1 cellular context compared by ENCODE assay signal in the genomic region with DNA sequence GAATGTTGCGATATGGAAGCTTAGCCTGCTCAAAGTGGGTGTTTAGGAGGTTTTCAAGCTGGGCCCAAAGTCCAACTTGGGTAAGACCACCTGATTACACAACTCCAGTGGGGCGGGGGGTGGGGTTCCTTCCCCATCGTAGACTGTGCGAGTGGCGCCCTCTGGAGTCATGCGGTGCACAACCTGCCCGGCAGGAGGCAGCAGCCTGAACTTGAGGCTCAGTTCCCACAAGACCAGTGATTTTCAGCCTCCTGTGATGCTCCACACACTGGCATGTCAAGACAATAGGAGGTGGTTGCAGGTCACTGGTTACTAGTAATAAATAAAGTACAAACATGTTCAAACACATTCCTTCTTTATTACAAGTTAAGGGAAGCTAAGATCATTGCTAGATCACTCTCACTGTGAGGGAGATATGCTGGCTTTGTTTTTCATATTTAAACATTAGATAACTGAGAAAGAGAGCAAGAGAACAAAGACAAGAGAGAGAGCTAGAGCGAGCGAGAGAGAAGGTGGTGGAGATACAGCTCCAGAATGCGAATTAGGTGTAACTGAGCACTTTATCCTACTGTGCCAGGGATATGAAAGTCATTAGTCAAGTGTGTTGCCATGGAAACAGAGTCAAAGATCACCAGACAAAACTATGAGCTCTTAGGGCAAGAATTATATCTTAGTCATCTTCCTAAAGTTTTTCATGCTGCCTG.
TF ChIP-seq lines count a peak whose summit lies in the region.

No MANE protein-coding gene starts in this region.

TF ChIP-seq in H1, 55 proteins besides CTCF, POLR2A, EP300 and RAD21 (continued from another document):
- TF ChIP-seq, protein P1, sequence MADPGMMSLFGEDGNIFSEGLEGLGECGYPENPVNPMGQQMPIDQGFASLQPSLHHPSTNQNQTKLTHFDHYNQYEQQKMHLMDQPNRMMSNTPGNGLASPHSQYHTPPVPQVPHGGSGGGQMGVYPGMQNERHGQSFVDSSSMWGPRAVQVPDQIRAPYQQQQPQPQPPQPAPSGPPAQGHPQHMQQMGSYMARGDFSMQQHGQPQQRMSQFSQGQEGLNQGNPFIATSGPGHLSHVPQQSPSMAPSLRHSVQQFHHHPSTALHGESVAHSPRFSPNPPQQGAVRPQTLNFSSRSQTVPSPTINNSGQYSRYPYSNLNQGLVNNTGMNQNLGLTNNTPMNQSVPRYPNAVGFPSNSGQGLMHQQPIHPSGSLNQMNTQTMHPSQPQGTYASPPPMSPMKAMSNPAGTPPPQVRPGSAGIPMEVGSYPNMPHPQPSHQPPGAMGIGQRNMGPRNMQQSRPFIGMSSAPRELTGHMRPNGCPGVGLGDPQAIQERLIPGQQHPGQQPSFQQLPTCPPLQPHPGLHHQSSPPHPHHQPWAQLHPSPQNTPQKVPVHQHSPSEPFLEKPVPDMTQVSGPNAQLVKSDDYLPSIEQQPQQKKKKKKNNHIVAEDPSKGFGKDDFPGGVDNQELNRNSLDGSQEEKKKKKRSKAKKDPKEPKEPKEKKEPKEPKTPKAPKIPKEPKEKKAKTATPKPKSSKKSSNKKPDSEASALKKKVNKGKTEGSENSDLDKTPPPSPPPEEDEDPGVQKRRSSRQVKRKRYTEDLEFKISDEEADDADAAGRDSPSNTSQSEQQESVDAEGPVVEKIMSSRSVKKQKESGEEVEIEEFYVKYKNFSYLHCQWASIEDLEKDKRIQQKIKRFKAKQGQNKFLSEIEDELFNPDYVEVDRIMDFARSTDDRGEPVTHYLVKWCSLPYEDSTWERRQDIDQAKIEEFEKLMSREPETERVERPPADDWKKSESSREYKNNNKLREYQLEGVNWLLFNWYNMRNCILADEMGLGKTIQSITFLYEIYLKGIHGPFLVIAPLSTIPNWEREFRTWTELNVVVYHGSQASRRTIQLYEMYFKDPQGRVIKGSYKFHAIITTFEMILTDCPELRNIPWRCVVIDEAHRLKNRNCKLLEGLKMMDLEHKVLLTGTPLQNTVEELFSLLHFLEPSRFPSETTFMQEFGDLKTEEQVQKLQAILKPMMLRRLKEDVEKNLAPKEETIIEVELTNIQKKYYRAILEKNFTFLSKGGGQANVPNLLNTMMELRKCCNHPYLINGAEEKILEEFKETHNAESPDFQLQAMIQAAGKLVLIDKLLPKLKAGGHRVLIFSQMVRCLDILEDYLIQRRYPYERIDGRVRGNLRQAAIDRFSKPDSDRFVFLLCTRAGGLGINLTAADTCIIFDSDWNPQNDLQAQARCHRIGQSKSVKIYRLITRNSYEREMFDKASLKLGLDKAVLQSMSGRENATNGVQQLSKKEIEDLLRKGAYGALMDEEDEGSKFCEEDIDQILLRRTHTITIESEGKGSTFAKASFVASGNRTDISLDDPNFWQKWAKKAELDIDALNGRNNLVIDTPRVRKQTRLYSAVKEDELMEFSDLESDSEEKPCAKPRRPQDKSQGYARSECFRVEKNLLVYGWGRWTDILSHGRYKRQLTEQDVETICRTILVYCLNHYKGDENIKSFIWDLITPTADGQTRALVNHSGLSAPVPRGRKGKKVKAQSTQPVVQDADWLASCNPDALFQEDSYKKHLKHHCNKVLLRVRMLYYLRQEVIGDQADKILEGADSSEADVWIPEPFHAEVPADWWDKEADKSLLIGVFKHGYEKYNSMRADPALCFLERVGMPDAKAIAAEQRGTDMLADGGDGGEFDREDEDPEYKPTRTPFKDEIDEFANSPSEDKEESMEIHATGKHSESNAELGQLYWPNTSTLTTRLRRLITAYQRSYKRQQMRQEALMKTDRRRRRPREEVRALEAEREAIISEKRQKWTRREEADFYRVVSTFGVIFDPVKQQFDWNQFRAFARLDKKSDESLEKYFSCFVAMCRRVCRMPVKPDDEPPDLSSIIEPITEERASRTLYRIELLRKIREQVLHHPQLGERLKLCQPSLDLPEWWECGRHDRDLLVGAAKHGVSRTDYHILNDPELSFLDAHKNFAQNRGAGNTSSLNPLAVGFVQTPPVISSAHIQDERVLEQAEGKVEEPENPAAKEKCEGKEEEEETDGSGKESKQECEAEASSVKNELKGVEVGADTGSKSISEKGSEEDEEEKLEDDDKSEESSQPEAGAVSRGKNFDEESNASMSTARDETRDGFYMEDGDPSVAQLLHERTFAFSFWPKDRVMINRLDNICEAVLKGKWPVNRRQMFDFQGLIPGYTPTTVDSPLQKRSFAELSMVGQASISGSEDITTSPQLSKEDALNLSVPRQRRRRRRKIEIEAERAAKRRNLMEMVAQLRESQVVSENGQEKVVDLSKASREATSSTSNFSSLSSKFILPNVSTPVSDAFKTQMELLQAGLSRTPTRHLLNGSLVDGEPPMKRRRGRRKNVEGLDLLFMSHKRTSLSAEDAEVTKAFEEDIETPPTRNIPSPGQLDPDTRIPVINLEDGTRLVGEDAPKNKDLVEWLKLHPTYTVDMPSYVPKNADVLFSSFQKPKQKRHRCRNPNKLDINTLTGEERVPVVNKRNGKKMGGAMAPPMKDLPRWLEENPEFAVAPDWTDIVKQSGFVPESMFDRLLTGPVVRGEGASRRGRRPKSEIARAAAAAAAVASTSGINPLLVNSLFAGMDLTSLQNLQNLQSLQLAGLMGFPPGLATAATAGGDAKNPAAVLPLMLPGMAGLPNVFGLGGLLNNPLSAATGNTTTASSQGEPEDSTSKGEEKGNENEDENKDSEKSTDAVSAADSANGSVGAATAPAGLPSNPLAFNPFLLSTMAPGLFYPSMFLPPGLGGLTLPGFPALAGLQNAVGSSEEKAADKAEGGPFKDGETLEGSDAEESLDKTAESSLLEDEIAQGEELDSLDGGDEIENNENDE (IDR thresholded peaks at IDR 0.05; ENCODE audit: insufficient replicate concordance, low read length): no peak
- TF ChIP-seq, protein P2, sequence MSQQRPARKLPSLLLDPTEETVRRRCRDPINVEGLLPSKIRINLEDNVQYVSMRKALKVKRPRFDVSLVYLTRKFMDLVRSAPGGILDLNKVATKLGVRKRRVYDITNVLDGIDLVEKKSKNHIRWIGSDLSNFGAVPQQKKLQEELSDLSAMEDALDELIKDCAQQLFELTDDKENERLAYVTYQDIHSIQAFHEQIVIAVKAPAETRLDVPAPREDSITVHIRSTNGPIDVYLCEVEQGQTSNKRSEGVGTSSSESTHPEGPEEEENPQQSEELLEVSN (IDR thresholded peaks at IDR 0.05): no peak
- TF ChIP-seq CBX8 (IDR thresholded peaks at IDR 0.05; ENCODE audit: borderline replicate concordance, low read depth, low read length): no peak
- TF ChIP-seq TAF1 (IDR thresholded peaks at IDR 0.05; ENCODE audit: low read depth, low read length): no peak
- no peak for TF ChIP-seq EZH2 (IDR thresholded peaks at IDR 0.05; ENCODE audit: low read depth, low read length, severe bottlenecking)
TF ChIP-seq in H1: peak in this region for 3.
